In genomic region chr6:30213999-30214982, GRCh38 we compare ENCODE assay signal across 8 cellular contexts. TPM values are rescaled to one million over a fixed set of nuclear protein-coding genes. Genes with fewer than 3 reads are reported as not detected.
DNase-seq lines count a peak whose midpoint lies in the region; ATAC-seq and TF ChIP-seq lines count a peak whose summit lies in the region.

No MANE protein-coding gene starts in this region.

- CTCF ChIA-PET in activated CD4-positive, alpha-beta T cell treated with anti-CD3 and anti-CD28 coated beads, Interleukin-2, amount 10 ng/mL, durations not matched to agents 7 days and 5 days (lab: Charles Lee) = interaction anchor here (0.6 to 1.1 kb wide), 3 partner anchors 10 to 111 kb away, joined by 3 to 4 read pairs (median 3); no protein-coding TSS in a partner anchor

- DNase-seq in NCI-H1436 (lab: John Stamatoyannopoulos, UW) (peak; percentile 47), NCI-H1436 treated with DMSO at 0.1 percent for 48 hours (lab: John Stamatoyannopoulos, UW) (no peak), NCI-H226 (peak; percentile 78), left lung (peak; percentile 90 to 98)
- peak; percentile 79 for DNase-seq in activated CD4-positive, alpha-beta T cell treated with anti-CD3 and anti-CD28 coated beads, Interleukin-2, amount 10 ng/mL, durations not matched to agents 7 days and 5 days
- peak; percentile 74 to 75 for DNase-seq in stimulated activated CD4-positive, alpha-beta T cell treated with anti-CD3 and anti-CD28 coated beads, Interleukin-2, amount 100 ng/mL, for 24 hours

- peak; percentile 47 for ATAC-seq in HG03025 (IDR thresholded peaks at IDR 0.05; ENCODE audit: low FRiP score, unreplicated experiment)
- peak; percentile 91 for ATAC-seq in left lung

- peak overlapping the region; percentile 96 to 97 for H3K27ac ChIP-seq in left lung

- peak overlapping the region; percentile 80 for H3K4me3 ChIP-seq in left lung

- H3K36me3 ChIP-seq in left lung = no peaks in the 10 kb centered on the region

- H3K27me3 ChIP-seq in left lung = no peaks in the 10 kb centered on the region

- intact Hi-C loops in dendritic cell treated with granulocyte-macrophage colony-stimulating factor and Interleukin-4, amounts not matched to agents 40 ng/mL and 50 ng/mL, for 4 days (cut with micrococcal nuclease) = loop anchor here (2.0 to 5.0 kb wide), 3 partner anchors 113 to 147 kb away; partner anchors contain the start of genes PPP1R11, RPP21 and TRIM39
- intact Hi-C loops in left lung (cut with DNase I) = no loop called here

- peak overlapping the region; percentile 97 for H3K4me3 Mint-ChIP-seq in activated CD4-positive, alpha-beta T cell treated with anti-CD3 and anti-CD28 coated beads, Interleukin-2, amount 10 ng/mL, durations not matched to agents 7 days and 5 days
- H3K4me3 Mint-ChIP-seq in dendritic cell treated with granulocyte-macrophage colony-stimulating factor and Interleukin-4, amounts not matched to agents 40 ng/mL and 50 ng/mL, for 4 days = peak overlapping the region; percentile 99

- H3K4me1 ChIP-seq in left lung = peaks cover 18 to 44% of the 10 kb centered on the region in 2 donors

- H3K27ac Mint-ChIP-seq in activated CD4-positive, alpha-beta T cell treated with anti-CD3 and anti-CD28 coated beads, Interleukin-2, amount 10 ng/mL, durations not matched to agents 7 days and 5 days = peak overlapping the region; percentile 100
- H3K27ac Mint-ChIP-seq in dendritic cell treated with granulocyte-macrophage colony-stimulating factor and Interleukin-4, amounts not matched to agents 40 ng/mL and 50 ng/mL, for 4 days = peak overlapping the region; percentile 97

- peaks cover 22% of the 10 kb centered on the region for H3K36me3 Mint-ChIP-seq in activated CD4-positive, alpha-beta T cell treated with anti-CD3 and anti-CD28 coated beads, Interleukin-2, amount 10 ng/mL, durations not matched to agents 7 days and 5 days (ENCODE audit: low read depth)
- peaks cover 44% of the 10 kb centered on the region for H3K36me3 Mint-ChIP-seq in dendritic cell treated with granulocyte-macrophage colony-stimulating factor and Interleukin-4, amounts not matched to agents 40 ng/mL and 50 ng/mL, for 4 days (ENCODE audit: low read depth)

- POLR2A ChIA-PET in activated CD4-positive, alpha-beta T cell treated with anti-CD3 and anti-CD28 coated beads, Interleukin-2, amount 10 ng/mL, durations not matched to agents 7 days and 5 days (lab: Charles Lee) = interaction anchor here (0.6 kb wide), 1 partner anchor 113 kb away, joined by 3 read pairs; the partner anchor contains the start of gene TRIM39

- peaks cover 44% of the 10 kb centered on the region for H3K4me1 Mint-ChIP-seq in activated CD4-positive, alpha-beta T cell treated with anti-CD3 and anti-CD28 coated beads, Interleukin-2, amount 10 ng/mL, durations not matched to agents 7 days and 5 days
- H3K4me1 Mint-ChIP-seq in dendritic cell treated with granulocyte-macrophage colony-stimulating factor and Interleukin-4, amounts not matched to agents 40 ng/mL and 50 ng/mL, for 4 days (ENCODE audit: low read depth) = peaks cover 48% of the 10 kb centered on the region

- no peaks in the 10 kb centered on the region for H3K9me3 ChIP-seq in left lung

- no peaks in the 10 kb centered on the region for H3K27me3 Mint-ChIP-seq in activated CD4-positive, alpha-beta T cell treated with anti-CD3 and anti-CD28 coated beads, Interleukin-2, amount 10 ng/mL, durations not matched to agents 7 days and 5 days
- no peaks in the 10 kb centered on the region for H3K27me3 Mint-ChIP-seq in dendritic cell treated with granulocyte-macrophage colony-stimulating factor and Interleukin-4, amounts not matched to agents 40 ng/mL and 50 ng/mL, for 4 days

- no peak for TF ChIP-seq CTCF in left lung (IDR thresholded peaks at IDR 0.05)

- no peaks in the 10 kb centered on the region for H3K9me3 Mint-ChIP-seq in activated CD4-positive, alpha-beta T cell treated with anti-CD3 and anti-CD28 coated beads, Interleukin-2, amount 10 ng/mL, durations not matched to agents 7 days and 5 days
- no peaks in the 10 kb centered on the region for H3K9me3 Mint-ChIP-seq in dendritic cell treated with granulocyte-macrophage colony-stimulating factor and Interleukin-4, amounts not matched to agents 40 ng/mL and 50 ng/mL, for 4 days

RNA-seq across cellular contexts. Expression of gene TRIM26, which starts 1.1 kb away (rescaled TPM):
- 10 to 100 TPM; 84.6 to 88.3 TPM for total RNA-seq in activated CD4-positive, alpha-beta T cell treated with anti-CD3 and anti-CD28 coated beads, Interleukin-2, amount 10 ng/mL, durations not matched to agents 7 days and 5 days
- 10 to 100 TPM; 40.0 to 51.3 TPM for total RNA-seq in left lung

RNA-seq across cellular contexts. Expression of gene TRIM15, which starts 50.9 kb away (rescaled TPM):
- not detected for total RNA-seq in activated CD4-positive, alpha-beta T cell treated with anti-CD3 and anti-CD28 coated beads, Interleukin-2, amount 10 ng/mL, durations not matched to agents 7 days and 5 days
- not detected for total RNA-seq in left lung

RNA-seq across cellular contexts. Expression of gene TRIM10, which starts 53.3 kb away (rescaled TPM):
- not detected for total RNA-seq in activated CD4-positive, alpha-beta T cell treated with anti-CD3 and anti-CD28 coated beads, Interleukin-2, amount 10 ng/mL, durations not matched to agents 7 days and 5 days
- total RNA-seq in left lung = not detected
